Comparison of ENCODE assay signal across 16 cellular contexts in the genomic region with DNA sequence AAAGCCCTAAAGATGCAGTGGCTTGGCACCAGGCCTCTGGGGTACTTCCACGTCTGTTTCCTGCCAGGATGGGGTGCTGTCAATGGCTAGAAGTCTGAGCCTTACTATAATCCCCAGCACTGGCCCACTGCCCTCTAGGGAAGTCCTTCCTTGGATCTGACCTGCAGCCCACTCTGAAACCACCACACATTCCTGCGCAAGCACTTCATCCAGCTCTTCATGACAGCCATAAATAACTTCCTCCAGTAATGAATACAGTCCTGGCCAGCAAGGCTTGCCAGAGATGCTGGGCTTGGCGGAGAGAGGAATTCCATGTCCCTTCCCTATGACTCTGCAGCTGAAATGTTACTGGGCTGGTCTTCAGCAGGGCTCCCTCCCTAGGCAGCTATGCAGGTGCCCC. TPM values are rescaled to one million over a fixed set of nuclear protein-coding genes. Genes with fewer than 3 reads are reported as not detected.
DNase-seq lines count a peak whose midpoint lies in the region; ATAC-seq and TF ChIP-seq lines count a peak whose summit lies in the region.
"Had no signal": no experiment of that assay in that cellular context is flagged by ENCODE, and none has a peak within 500 bp of the region (broad histone marks: within the 10 kb centered on the region; RNA-seq: fewer than 3 reads in every experiment).

No MANE protein-coding gene starts in this region.

- H3K4me3 ChIP-seq in astrocyte of the spinal cord (ENCODE audit: low read depth, low read length) (no peak overlapping the region), left ventricle myocardium inferior (no peak overlapping the region), skeletal muscle cell (ENCODE audit: low read depth, low read length) (no peak overlapping the region)
- H3K4me3 ChIP-seq: dorsolateral prefrontal cortex, gastrocnemius medialis, stomach had no signal

- peaks cover 86% of the 10 kb centered on the region for H3K4me1 ChIP-seq in left ventricle myocardium inferior
- H3K4me1 ChIP-seq: gastrocnemius medialis had no signal

- intact Hi-C loops in left ventricle myocardium inferior (cut with micrococcal nuclease), result no loop called here

- DNase-seq in GM04503 (ENCODE audit: low read depth) (peak; percentile 57), astrocyte of the spinal cord (ENCODE audit: low read depth, low spot score) (peak; percentile 78), left ventricle myocardium inferior (peak; percentile 64), skeletal muscle cell (ENCODE audit: low read depth) (peak; percentile 57), NCI-H446 treated with DMSO at 0.1 percent for 48 hours (lab: John Stamatoyannopoulos, UW) (no peak), NAMALWA (ENCODE audit: low spot score) (no peak), activated gamma-delta T cell (lab: John Stamatoyannopoulos, UW) (no peak)
- DNase-seq: activated B cell treated with CpG ODN at 0.5 μM for 24 hours; activated naive CD8-positive, alpha-beta T cell treated with anti-CD3 and anti-CD28 coated beads, Interleukin-2, amount 50 U/mL, for 24 hours; CD4-positive, alpha-beta T cell; dorsolateral prefrontal cortex; gastrocnemius medialis; NCI-H2171; stomach had no signal

- ATAC-seq in GM21381 (IDR thresholded peaks at IDR 0.05; ENCODE audit: unreplicated experiment), result no peak
- ATAC-seq: activated naive CD8-positive, alpha-beta T cell treated with anti-CD3 and anti-CD28 coated beads, Interleukin-2, amount 50 U/mL, for 24 hours; gastrocnemius medialis had no signal

- peak overlapping the region; percentile 94 for H3K27ac ChIP-seq in left ventricle myocardium inferior (replicated peaks)
- H3K27ac ChIP-seq: dorsolateral prefrontal cortex, gastrocnemius medialis, stomach had no signal

- TF ChIP-seq CTCF in astrocyte of the spinal cord (IDR thresholded peaks at IDR 0.05; ENCODE audit: low read depth, low read length) (no peak), left ventricle myocardium inferior (IDR thresholded peaks at IDR 0.05; ENCODE audit: borderline replicate concordance) (no peak)

- in situ Hi-C loops in astrocyte of the spinal cord (cut with HindIII; ENCODE audit: low sequenced_read_pairs), result no loop called here

- no peaks in the 10 kb centered on the region for H3K9me3 ChIP-seq in left ventricle myocardium inferior (replicated peaks)
- H3K9me3 ChIP-seq: gastrocnemius medialis, stomach had no signal

- no peaks in the 10 kb centered on the region for H3K36me3 ChIP-seq in left ventricle myocardium inferior
- H3K36me3 ChIP-seq: gastrocnemius medialis, stomach had no signal

- no peaks in the 10 kb centered on the region for H3K27me3 ChIP-seq in left ventricle myocardium inferior (ENCODE audit: low read depth)
- H3K27me3 ChIP-seq: dorsolateral prefrontal cortex had no signal

RNA-seq across cellular contexts. Expression of a gene that starts 32.6 kb away (rescaled TPM):
- total RNA-seq in left ventricle myocardium inferior, result 10.2 TPM
- total RNA-seq: CD4-positive, alpha-beta T cell; HT1080 had no signal

Comparison
In these comparisons a context has a peak if more than half of its experiments do, and no peak if none do; other contexts are left out.
1. DNase-seq: peak in GM04503 (single experiment), astrocyte of the spinal cord (single experiment), left ventricle myocardium inferior (single experiment) and skeletal muscle cell (single experiment); none in NCI-H446 treated with DMSO at 0.1 percent for 48 hours (single experiment), NAMALWA (single experiment) and activated gamma-delta T cell (single experiment).